11 cellular contexts compared by ENCODE assay signal in the genomic region with DNA sequence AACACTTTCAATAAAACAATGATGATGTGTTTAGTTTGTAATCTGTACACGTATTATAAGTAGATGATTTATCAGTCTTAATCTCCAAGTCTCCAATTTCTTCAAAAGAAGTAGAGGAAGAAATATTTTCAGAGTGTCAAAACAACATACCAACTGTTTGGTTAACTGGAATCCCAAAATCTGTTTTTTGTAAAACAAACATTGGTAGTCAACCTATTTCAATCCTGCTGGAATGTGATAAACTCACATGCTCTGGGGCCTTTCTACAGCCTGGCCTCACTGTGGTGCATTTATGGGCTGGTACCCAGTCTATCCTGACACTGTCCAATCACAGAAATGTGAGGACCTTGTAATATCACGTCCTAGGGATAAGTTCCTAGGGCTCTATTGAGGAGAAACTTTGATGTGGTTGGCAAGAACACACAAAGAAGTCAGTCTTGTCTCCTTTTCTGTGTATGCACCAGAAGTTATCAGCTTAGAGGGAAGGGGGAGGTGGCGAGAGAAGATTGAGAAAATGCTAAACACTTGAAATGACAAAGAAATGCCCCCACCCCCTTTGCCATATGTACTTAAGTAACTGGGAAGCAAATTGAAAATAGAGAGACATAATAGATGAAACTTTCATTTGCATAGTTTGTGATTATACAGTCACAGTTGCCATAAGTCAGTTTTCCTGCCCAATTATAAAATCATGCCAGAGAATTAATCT. TPM values are rescaled to one million over a fixed set of nuclear protein-coding genes. Genes with fewer than 3 reads are reported as not detected.
A peak's percentile ranks its signal among the peaks of the same experiment; 100 is the strongest.
DNase-seq lines count a peak whose midpoint lies in the region; ATAC-seq, FAIRE-seq and TF ChIP-seq lines count a peak whose summit lies in the region.
"Had no signal": no experiment of that assay in that cellular context is flagged by ENCODE, and none has a peak within 500 bp of the region (broad histone marks: within the 10 kb centered on the region; RNA-seq: fewer than 3 reads in every experiment).

No MANE protein-coding gene starts in this region.

- TF ChIP-seq CTCF in vagina (IDR thresholded peaks at IDR 0.05), result no peak
- TF ChIP-seq CTCF in heart left ventricle (IDR thresholded peaks at IDR 0.05), result no peak

- DNase-seq in vagina (ENCODE audit: extremely low spot score in 2 of 2) (no peak), heart left ventricle (no peak), GDM1 (lab: John Stamatoyannopoulos, UW) (no peak), T1000 (lab: John Stamatoyannopoulos, UW) (no peak)
- DNase-seq: amygdala, NCI-H1417 treated with DMSO at 0.1 percent for 48 hours had no signal

- H3K9me3 ChIP-seq in vagina (no peaks in the 10 kb centered on the region), heart left ventricle (no peaks in the 10 kb centered on the region)

- intact Hi-C loops in vagina (cut with DNase I), result no loop called here
- intact Hi-C loops in heart left ventricle (cut with DNase I), result no loop called here

- H3K36me3 ChIP-seq in vagina (no peaks in the 10 kb centered on the region), heart left ventricle (no peaks in the 10 kb centered on the region)

- H3K27me3 ChIP-seq in vagina (no peaks in the 10 kb centered on the region), heart left ventricle (no peaks in the 10 kb centered on the region)

- H3K4me3 ChIP-seq in vagina (no peak overlapping the region), heart left ventricle (no peak overlapping the region)

- peak; percentile 86 for FAIRE-seq in TTC549 (lab: Jason Lieb, UNC)
- FAIRE-seq: frontal cortex had no signal

- TF ChIP-seq POLR2A in vagina (IDR thresholded peaks at IDR 0.05) (no peak), heart left ventricle (IDR thresholded peaks at IDR 0.05) (no peak)

- H3K4me1 ChIP-seq in vagina (no peaks in the 10 kb centered on the region), heart left ventricle (no peaks in the 10 kb centered on the region)

- H3K27ac ChIP-seq in vagina, result no peak overlapping the region
- H3K27ac ChIP-seq in heart left ventricle, result no peak overlapping the region

- ATAC-seq in GM18498 (IDR thresholded peaks at IDR 0.05; ENCODE audit: unreplicated experiment) (peak; percentile 37), GM21360 (IDR thresholded peaks at IDR 0.05; ENCODE audit: unreplicated experiment) (peak; percentile 14), HG03103 (IDR thresholded peaks at IDR 0.05; ENCODE audit: low read depth, unreplicated experiment) (peak; percentile 26), heart left ventricle (no peak)

- WGBS in heart left ventricle, 4 donors, result 79 to 91% (median 81%) methylated on average over 3 of the region's 3 CpGs

RNA-seq across cellular contexts. Expression of gene PRKRA, which starts 47.1 kb away (rescaled TPM):
- total RNA-seq in vagina (79.3 TPM), heart left ventricle (10 to 100 TPM; 35.2 to 64.3 (median 49.5) TPM)
- 10 to 100 TPM; 40.4 to 49.7 TPM for polyA plus RNA-seq in heart left ventricle

RNA-seq across cellular contexts. Expression of gene PJVK, which starts 47.4 kb away (rescaled TPM):
- 4.9 TPM for total RNA-seq in vagina
- total RNA-seq in heart left ventricle, result 1 to 10 TPM in 5 of 9 donors, under 1 TPM in 3, not detected in 1; 0.48 to 1.7 (median 1.5) TPM
- polyA plus RNA-seq in heart left ventricle, result 1 to 10 TPM in 1 of 2 donors, under 1 TPM in 1; 0.58 to 1.1 TPM

Comparison
In these comparisons a context has a peak if more than half of its experiments do, and no peak if none do; other contexts are left out.
1. ATAC-seq: peak in GM18498 (single experiment), GM21360 (single experiment) and HG03103 (single experiment); none in heart left ventricle (0 of 4).